In the genomic region with DNA sequence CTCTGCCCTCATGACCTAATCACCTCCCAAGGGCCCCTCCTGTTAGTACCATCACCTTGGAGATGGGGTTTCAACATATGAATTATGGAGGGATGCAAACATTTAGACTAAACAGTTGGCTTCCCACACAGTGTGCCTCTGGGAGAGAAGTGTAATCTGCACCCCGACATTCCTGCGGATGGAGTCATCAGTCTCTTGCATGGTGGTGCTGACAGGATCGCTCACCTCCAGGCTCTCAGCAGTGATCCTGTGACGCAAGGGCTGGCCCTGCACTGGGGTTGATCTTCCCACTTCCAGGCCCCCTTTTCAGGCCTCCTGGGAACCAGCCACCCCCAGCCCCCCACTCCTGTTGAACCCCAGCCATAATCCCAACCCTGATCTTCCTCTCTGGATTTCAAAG, we compare ENCODE assay signal across 1 cellular context.
TF ChIP-seq lines count a peak whose summit lies in the region.

No MANE protein-coding gene starts in this region.

TF ChIP-seq in SK-N-SH treated with all-trans-retinoic acid at 6 μM for 48 hours, 23 proteins besides CTCF, POLR2A, EP300 and RAD21 (continued from another document):
- TF ChIP-seq, protein P1, sequence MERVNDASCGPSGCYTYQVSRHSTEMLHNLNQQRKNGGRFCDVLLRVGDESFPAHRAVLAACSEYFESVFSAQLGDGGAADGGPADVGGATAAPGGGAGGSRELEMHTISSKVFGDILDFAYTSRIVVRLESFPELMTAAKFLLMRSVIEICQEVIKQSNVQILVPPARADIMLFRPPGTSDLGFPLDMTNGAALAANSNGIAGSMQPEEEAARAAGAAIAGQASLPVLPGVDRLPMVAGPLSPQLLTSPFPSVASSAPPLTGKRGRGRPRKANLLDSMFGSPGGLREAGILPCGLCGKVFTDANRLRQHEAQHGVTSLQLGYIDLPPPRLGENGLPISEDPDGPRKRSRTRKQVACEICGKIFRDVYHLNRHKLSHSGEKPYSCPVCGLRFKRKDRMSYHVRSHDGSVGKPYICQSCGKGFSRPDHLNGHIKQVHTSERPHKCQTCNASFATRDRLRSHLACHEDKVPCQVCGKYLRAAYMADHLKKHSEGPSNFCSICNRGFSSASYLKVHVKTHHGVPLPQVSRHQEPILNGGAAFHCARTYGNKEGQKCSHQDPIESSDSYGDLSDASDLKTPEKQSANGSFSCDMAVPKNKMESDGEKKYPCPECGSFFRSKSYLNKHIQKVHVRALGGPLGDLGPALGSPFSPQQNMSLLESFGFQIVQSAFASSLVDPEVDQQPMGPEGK (CRISPR knock-in tag; IDR thresholded peaks at IDR 0.05; ENCODE audit: borderline replicate concordance), result no peak
- TF ChIP-seq TCF4 (CRISPR knock-in tag; IDR thresholded peaks at IDR 0.05; ENCODE audit: borderline replicate concordance) (no peak), ARNTL (CRISPR knock-in tag; IDR thresholded peaks at IDR 0.05; ENCODE audit: borderline replicate concordance, low read depth) (no peak), ZNF8 (CRISPR knock-in tag; IDR thresholded peaks at IDR 0.05) (no peak)
